21 cellular contexts compared by ENCODE assay signal in the genomic region with DNA sequence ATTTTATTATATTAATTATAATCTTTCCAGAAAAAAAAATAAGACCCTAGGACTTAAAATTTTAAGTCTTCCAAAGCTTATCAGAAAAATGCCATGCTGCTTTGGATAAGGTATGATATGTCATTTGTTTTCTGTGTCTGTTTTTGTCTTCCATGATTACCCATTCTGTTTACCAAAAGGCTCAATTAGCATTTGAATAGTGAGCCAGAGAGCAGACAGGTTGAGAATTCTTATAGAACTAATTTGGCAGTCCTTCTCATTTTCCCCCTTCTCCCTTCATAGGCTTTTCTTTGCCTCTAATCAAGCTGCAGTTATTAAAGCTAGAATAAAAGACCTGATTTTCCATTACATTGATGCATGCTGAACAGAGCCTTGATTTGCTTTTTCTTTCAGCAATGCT.
"Had no signal": no experiment of that assay in that cellular context is flagged by ENCODE, and none has a peak within 500 bp of the region (broad histone marks: within the 10 kb centered on the region; RNA-seq: fewer than 3 reads in every experiment).

No MANE protein-coding gene starts in this region.

- H3K9me3 ChIP-seq: spleen, thoracic aorta, vagina had no signal

- H3K27me3 ChIP-seq: brain microvascular endothelial cell, spleen, vagina had no signal

- H3K4me1 ChIP-seq: spleen, vagina had no signal

- DNase-seq: activated CD4-positive, CD25-positive, alpha-beta regulatory T cell treated with anti-CD3 and anti-CD28 coated beads, Interleukin-2, amount 50 U/mL, for 72 hours; activated gamma-delta T cell treated with Interleukin-2 at 50 U/mL for 16 hours; activated T-cell treated with anti-CD3 and anti-CD28 coated beads, Interleukin-2, amount 50 U/mL, for 1 hour; aorta; brain microvascular endothelial cell; effector CD4-positive, alpha-beta T cell; erythroblast; foreskin fibroblast; mesenchymal stem cell; naive B cell; spleen; stimulated activated CD4-positive, alpha-beta T cell treated with anti-CD3 and anti-CD28 coated beads, Interleukin-4, amount 100 ng/mL, for 1 hour; stimulated activated naive CD4-positive, alpha-beta T cell had no signal

- H3K4me3 ChIP-seq: spleen, thoracic aorta, vagina had no signal

- H3K27me3 Mint-ChIP-seq: activated naive CD4-positive, alpha-beta T cell treated with anti-CD3 and anti-CD28 coated beads, Interleukin-2, amount 50 U/mL, for 24 hours; dendritic cell treated with granulocyte-macrophage colony-stimulating factor and Interleukin-4, amounts not matched to agents 40 ng/mL and 50 ng/mL, for 4 days; type B pancreatic cell had no signal

- H3K36me3 ChIP-seq: brain microvascular endothelial cell, spleen, thoracic aorta, vagina had no signal

- H3K4me1 Mint-ChIP-seq: activated naive CD4-positive, alpha-beta T cell treated with anti-CD3 and anti-CD28 coated beads, Interleukin-2, amount 50 U/mL, for 24 hours; naive B cell had no signal

- H3K27ac Mint-ChIP-seq: activated naive CD4-positive, alpha-beta T cell treated with anti-CD3 and anti-CD28 coated beads, Interleukin-2, amount 50 U/mL, for 24 hours; dendritic cell treated with granulocyte-macrophage colony-stimulating factor and Interleukin-4, amounts not matched to agents 40 ng/mL and 50 ng/mL, for 4 days; naive B cell; T-helper 2 cell treated with Interferon-gamma antibody and Interleukin-4, amounts not matched to agents 5 μg/mL and 100 μg/mL, for 36 hours; type B pancreatic cell had no signal

- H3K27ac ChIP-seq: brain microvascular endothelial cell, spleen, thoracic aorta, vagina, VCaP had no signal

- H3K4me3 Mint-ChIP-seq: activated naive CD4-positive, alpha-beta T cell treated with anti-CD3 and anti-CD28 coated beads, Interleukin-2, amount 50 U/mL, for 24 hours; dendritic cell treated with granulocyte-macrophage colony-stimulating factor and Interleukin-4, amounts not matched to agents 40 ng/mL and 50 ng/mL, for 4 days; naive B cell; neural crest cell; T-helper 2 cell treated with Interferon-gamma antibody and Interleukin-4, amounts not matched to agents 5 μg/mL and 100 μg/mL, for 36 hours; type B pancreatic cell had no signal

- H3K9me3 Mint-ChIP-seq: activated naive CD4-positive, alpha-beta T cell treated with anti-CD3 and anti-CD28 coated beads, Interleukin-2, amount 50 U/mL, for 24 hours; dendritic cell treated with granulocyte-macrophage colony-stimulating factor and Interleukin-4, amounts not matched to agents 40 ng/mL and 50 ng/mL, for 4 days; naive B cell; T-helper 2 cell treated with Interferon-gamma antibody and Interleukin-4, amounts not matched to agents 5 μg/mL and 100 μg/mL, for 36 hours; type B pancreatic cell had no signal

- H3K36me3 Mint-ChIP-seq: activated naive CD4-positive, alpha-beta T cell treated with anti-CD3 and anti-CD28 coated beads, Interleukin-2, amount 50 U/mL, for 24 hours; naive B cell; type B pancreatic cell had no signal
